9 cellular contexts compared by ENCODE assay signal in the genomic region with DNA sequence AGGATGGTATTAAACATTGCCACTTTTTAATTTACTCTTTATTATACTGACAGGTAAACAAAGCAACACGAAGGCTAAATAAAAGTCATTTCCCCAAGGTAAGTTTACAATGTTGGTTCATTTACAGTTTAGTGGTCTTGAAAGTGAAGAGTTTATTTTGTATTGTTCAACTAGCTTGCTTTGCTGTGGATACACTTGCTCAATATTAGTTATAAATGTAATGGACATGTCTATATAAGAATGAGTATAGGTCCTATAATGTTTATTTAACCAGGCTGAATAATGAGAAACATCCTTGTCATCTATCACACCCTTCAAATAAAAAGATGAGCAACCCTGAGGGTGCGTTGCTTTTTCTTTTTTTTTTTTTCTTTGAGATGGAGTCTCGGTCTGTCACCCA.
"Had no signal": no experiment of that assay in that cellular context is flagged by ENCODE, and none has a peak within 500 bp of the region (broad histone marks: within the 10 kb centered on the region; RNA-seq: fewer than 3 reads in every experiment).

No MANE protein-coding gene starts in this region.

- H3K4me1 ChIP-seq: HAP-1 had no signal

- H3K36me3 ChIP-seq: HAP-1 had no signal

- H3K27ac ChIP-seq: GM23248 had no signal

- DNase-seq: GM23248, GOT3, H7, H9, HCEC 1CT, HFFc6 had no signal

- H3K4me2 ChIP-seq: GM23338 had no signal

- H2AFZ ChIP-seq: GM23248, GM23338 had no signal

- ATAC-seq: GM23338, HCT116 had no signal

- H3K4me3 ChIP-seq: GM23248, GM23338, HAP-1 had no signal

- H3K9me3 ChIP-seq: HAP-1 had no signal

- H3K9ac ChIP-seq: GM23248 had no signal
